In the genomic region with DNA sequence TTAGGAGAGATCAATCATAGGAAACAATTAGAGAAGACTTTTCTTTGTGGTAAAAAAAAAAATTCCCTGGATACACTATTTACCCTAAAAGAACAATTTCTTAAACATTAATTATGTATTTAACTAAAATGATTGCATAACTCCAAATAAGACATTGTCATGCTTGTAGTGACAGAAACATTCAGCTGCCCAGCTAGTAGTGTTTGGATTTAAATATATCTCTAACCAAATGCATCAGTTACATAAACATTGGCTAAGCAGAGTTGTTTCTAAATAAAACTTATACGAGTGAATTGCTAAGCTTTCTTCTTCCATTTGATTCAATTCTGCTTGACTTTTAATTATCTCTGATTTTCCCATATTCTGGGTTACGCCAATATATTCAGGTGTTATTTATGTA, we compare ENCODE assay signal across 2 cellular contexts.
TF ChIP-seq lines count a peak whose summit lies in the region.

No MANE protein-coding gene starts in this region.

TF ChIP-seq in A549, 52 proteins besides CTCF, POLR2A, EP300 and RAD21 (continued from another document):
- TF ChIP-seq, protein P1, sequence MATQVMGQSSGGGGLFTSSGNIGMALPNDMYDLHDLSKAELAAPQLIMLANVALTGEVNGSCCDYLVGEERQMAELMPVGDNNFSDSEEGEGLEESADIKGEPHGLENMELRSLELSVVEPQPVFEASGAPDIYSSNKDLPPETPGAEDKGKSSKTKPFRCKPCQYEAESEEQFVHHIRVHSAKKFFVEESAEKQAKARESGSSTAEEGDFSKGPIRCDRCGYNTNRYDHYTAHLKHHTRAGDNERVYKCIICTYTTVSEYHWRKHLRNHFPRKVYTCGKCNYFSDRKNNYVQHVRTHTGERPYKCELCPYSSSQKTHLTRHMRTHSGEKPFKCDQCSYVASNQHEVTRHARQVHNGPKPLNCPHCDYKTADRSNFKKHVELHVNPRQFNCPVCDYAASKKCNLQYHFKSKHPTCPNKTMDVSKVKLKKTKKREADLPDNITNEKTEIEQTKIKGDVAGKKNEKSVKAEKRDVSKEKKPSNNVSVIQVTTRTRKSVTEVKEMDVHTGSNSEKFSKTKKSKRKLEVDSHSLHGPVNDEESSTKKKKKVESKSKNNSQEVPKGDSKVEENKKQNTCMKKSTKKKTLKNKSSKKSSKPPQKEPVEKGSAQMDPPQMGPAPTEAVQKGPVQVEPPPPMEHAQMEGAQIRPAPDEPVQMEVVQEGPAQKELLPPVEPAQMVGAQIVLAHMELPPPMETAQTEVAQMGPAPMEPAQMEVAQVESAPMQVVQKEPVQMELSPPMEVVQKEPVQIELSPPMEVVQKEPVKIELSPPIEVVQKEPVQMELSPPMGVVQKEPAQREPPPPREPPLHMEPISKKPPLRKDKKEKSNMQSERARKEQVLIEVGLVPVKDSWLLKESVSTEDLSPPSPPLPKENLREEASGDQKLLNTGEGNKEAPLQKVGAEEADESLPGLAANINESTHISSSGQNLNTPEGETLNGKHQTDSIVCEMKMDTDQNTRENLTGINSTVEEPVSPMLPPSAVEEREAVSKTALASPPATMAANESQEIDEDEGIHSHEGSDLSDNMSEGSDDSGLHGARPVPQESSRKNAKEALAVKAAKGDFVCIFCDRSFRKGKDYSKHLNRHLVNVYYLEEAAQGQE (IDR thresholded peaks at IDR 0.05): no peak
- TF ChIP-seq HOXB13 (CRISPR knock-in tag; IDR thresholded peaks at IDR 0.05; ENCODE audit: low read depth): no peak
- no peak for TF ChIP-seq CBX2 (IDR thresholded peaks at IDR 0.05; ENCODE audit: borderline replicate concordance, low read depth)
- no peak for TF ChIP-seq ATOH8 (CRISPR knock-in tag; IDR thresholded peaks at IDR 0.05; ENCODE audit: low read depth)
- TF ChIP-seq RFX5 (IDR thresholded peaks at IDR 0.05): no peak
- no peak for TF ChIP-seq RCOR1 (IDR thresholded peaks at IDR 0.05; ENCODE audit: low read depth, low read length)
- TF ChIP-seq FOXS1 (CRISPR knock-in tag; IDR thresholded peaks at IDR 0.05): no peak
- TF ChIP-seq BHLHE40 (IDR thresholded peaks at IDR 0.05; ENCODE audit: low read depth, low read length): no peak
- TF ChIP-seq CHD2 (IDR thresholded peaks at IDR 0.05; ENCODE audit: low read length, partially characterized antibody): no peak
TF ChIP-seq in A549: peak in this region for 0.

TF ChIP-seq in IMR-90, 13 proteins besides CTCF, POLR2A, EP300 and RAD21 (continued from another document):
- TF ChIP-seq, protein P2, sequence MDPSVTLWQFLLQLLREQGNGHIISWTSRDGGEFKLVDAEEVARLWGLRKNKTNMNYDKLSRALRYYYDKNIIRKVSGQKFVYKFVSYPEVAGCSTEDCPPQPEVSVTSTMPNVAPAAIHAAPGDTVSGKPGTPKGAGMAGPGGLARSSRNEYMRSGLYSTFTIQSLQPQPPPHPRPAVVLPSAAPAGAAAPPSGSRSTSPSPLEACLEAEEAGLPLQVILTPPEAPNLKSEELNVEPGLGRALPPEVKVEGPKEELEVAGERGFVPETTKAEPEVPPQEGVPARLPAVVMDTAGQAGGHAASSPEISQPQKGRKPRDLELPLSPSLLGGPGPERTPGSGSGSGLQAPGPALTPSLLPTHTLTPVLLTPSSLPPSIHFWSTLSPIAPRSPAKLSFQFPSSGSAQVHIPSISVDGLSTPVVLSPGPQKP (IDR thresholded peaks at IDR 0.05; ENCODE audit: borderline replicate concordance, low read depth, low read length): no peak
- TF ChIP-seq FOS (IDR thresholded peaks at IDR 0.05; ENCODE audit: low read depth, low read length): no peak
